ENCODE assay signal across 8 cellular contexts in the genomic region with DNA sequence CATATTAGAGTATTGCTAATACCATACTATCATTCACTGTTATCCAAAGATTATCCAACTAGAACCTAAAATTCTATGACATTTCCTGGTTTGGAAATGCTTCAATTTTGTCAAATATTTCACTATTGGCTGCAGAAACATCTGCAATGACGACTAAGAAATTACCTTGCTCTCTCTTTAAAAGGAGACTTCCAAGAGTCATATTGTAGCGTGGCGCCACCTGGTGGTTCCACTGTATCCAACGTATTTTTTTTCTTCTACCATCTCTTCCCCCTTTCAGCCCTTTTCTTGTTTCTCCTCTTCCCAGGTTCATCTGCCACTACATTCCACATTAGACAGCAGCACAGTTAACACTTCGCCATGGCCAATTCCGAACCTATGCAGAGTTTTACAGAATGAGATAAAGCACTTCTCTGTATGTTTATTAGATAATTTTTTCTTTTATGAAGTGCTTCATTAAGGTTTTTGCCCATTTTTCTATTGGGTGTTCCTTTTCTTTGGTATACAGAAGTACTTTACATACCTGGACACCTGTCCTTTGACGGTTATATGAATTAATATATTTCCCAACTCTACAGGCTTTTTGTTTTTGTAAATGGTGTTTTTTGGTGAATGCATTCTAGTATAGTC.
A peak's percentile ranks its signal among the peaks of the same experiment; 100 is the strongest.
DNase-seq lines count a peak whose midpoint lies in the region; ATAC-seq, FAIRE-seq and TF ChIP-seq lines count a peak whose summit lies in the region.

No MANE protein-coding gene starts in this region.

- CTCF ChIA-PET in WTC11 (lab: Charles Lee): no interaction called here

- intact Hi-C loops in kidney (cut with DNase I): no loop called here

- FAIRE-seq in bronchial epithelial cell (lab: Jason Lieb, UNC) (no peak), kidney (lab: Jason Lieb, UNC) (peak; percentile 73)

- POLR2A ChIA-PET in WTC11 (lab: Charles Lee): no interaction called here

- no peak overlapping the region for H3K27ac ChIP-seq in kidney (ENCODE audit: low read depth in 2 of 2, low read length in 2 of 2)

- no peaks in the 10 kb centered on the region for H3K27me3 ChIP-seq in bronchial epithelial cell (ENCODE audit: control insufficient read depth, insufficient read depth, low read length)

- no peaks in the 10 kb centered on the region for H3K27me3 Mint-ChIP-seq in WTC11 (ENCODE audit: low read depth)

- peak; percentile 35 for DNase-seq in NK-92 treated with Interleukin-12 subunit alpha and Interleukin-12 subunit beta, amount 100 ng/mL, for 24 hours (lab: John Stamatoyannopoulos, UW)
- no peak for DNase-seq in NK-92 (lab: John Stamatoyannopoulos, UW; ENCODE audit: unreplicated experiment)
- DNase-seq in NCI-H2171 treated with DMSO at 0.1 percent for 48 hours (lab: John Stamatoyannopoulos, UW): peak; percentile 59
- DNase-seq in WTC11 (ENCODE audit: low spot score): peak; percentile 82
- peak; percentile 52 for DNase-seq in bronchial epithelial cell (ENCODE audit: low read depth)
- peak; percentile 81 for DNase-seq in kidney
- DNase-seq in stimulated activated CD4-positive, alpha-beta T cell treated with anti-CD3 and anti-CD28 coated beads, Interleukin-2, amount 100 ng/mL, for 24 hours: peak; percentile 90 to 91

- no peak overlapping the region for H3K9ac ChIP-seq in kidney (ENCODE audit: low read length in 2 of 2)

- peak; percentile 30 for ATAC-seq in HG02973 (IDR thresholded peaks at IDR 0.05; ENCODE audit: unreplicated experiment)
- ATAC-seq in WTC11: peak; percentile 65

- H3K9me3 Mint-ChIP-seq in WTC11: no peaks in the 10 kb centered on the region

- H3K4me3 ChIP-seq in bronchial epithelial cell (ENCODE audit: low read depth, low read length) (no peak overlapping the region), kidney (ENCODE audit: low read length in 2 of 2) (no peak overlapping the region)

- peaks cover 19% of the 10 kb centered on the region for H3K36me3 Mint-ChIP-seq in WTC11

- no peaks in the 10 kb centered on the region for H3K36me3 ChIP-seq in bronchial epithelial cell (ENCODE audit: control insufficient read depth, insufficient read depth, low read length)
- H3K36me3 ChIP-seq in kidney (ENCODE audit: control insufficient read depth in 1 of 2, insufficient read depth in 2 of 2, low read length in 2 of 2): no peaks in the 10 kb centered on the region

- H3K4me1 Mint-ChIP-seq in WTC11: peaks cover 2% of the 10 kb centered on the region

- H3K4me3 Mint-ChIP-seq in WTC11: no peak overlapping the region

- H3K27ac Mint-ChIP-seq in WTC11: no peak overlapping the region

- H3K4me1 ChIP-seq in kidney (ENCODE audit: control insufficient read depth in 1 of 2, insufficient read depth in 1 of 2, low read depth in 1 of 2, low read length in 2 of 2): peaks cover 0 to 5% of the 10 kb centered on the region in 2 donors

- no peaks in the 10 kb centered on the region for H3K9me3 ChIP-seq in kidney (ENCODE audit: control insufficient read depth in 1 of 2, low read length in 2 of 2)

- TF ChIP-seq CTCF in WTC11 (IDR thresholded peaks at IDR 0.05) (peak; percentile 74), bronchial epithelial cell (IDR thresholded peaks at IDR 0.05; ENCODE audit: insufficient read depth, low read length, severe bottlenecking) (peak; percentile 70), kidney (IDR thresholded peaks at IDR 0.05; ENCODE audit: borderline replicate concordance, extremely low read depth, insufficient read depth) (peak; percentile 79)

TF ChIP-seq in WTC11, 78 proteins besides CTCF, POLR2A, EP300 and RAD21:
- no peak for TF ChIP-seq SP1 (CRISPR knock-in tag; conservative IDR thresholded peaks at IDR 0.05)
- no peak for TF ChIP-seq FOXJ3 (CRISPR knock-in tag; IDR thresholded peaks at IDR 0.05; ENCODE audit: borderline replicate concordance)
- TF ChIP-seq ZNF671 (CRISPR knock-in tag; IDR thresholded peaks at IDR 0.05): no peak
- TF ChIP-seq, protein P1, sequence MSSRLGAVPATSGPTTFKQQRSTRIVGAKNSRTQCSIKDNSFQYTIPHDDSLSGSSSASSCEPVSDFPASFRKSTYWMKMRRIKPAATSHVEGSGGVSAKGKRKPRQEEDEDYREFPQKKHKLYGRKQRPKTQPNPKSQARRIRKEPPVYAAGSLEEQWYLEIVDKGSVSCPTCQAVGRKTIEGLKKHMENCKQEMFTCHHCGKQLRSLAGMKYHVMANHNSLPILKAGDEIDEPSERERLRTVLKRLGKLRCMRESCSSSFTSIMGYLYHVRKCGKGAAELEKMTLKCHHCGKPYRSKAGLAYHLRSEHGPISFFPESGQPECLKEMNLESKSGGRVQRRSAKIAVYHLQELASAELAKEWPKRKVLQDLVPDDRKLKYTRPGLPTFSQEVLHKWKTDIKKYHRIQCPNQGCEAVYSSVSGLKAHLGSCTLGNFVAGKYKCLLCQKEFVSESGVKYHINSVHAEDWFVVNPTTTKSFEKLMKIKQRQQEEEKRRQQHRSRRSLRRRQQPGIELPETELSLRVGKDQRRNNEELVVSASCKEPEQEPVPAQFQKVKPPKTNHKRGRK (CRISPR knock-in tag; IDR thresholded peaks at IDR 0.05; ENCODE audit: borderline replicate concordance): no peak
- TF ChIP-seq IRF2 (CRISPR knock-in tag; IDR thresholded peaks at IDR 0.05; ENCODE audit: borderline replicate concordance, low read depth): no peak
- TF ChIP-seq, protein P2, sequence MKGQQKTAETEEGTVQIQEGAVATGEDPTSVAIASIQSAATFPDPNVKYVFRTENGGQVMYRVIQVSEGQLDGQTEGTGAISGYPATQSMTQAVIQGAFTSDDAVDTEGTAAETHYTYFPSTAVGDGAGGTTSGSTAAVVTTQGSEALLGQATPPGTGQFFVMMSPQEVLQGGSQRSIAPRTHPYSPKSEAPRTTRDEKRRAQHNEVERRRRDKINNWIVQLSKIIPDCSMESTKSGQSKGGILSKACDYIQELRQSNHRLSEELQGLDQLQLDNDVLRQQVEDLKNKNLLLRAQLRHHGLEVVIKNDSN (CRISPR knock-in tag; IDR thresholded peaks at IDR 0.05): no peak
